In the genomic region with DNA sequence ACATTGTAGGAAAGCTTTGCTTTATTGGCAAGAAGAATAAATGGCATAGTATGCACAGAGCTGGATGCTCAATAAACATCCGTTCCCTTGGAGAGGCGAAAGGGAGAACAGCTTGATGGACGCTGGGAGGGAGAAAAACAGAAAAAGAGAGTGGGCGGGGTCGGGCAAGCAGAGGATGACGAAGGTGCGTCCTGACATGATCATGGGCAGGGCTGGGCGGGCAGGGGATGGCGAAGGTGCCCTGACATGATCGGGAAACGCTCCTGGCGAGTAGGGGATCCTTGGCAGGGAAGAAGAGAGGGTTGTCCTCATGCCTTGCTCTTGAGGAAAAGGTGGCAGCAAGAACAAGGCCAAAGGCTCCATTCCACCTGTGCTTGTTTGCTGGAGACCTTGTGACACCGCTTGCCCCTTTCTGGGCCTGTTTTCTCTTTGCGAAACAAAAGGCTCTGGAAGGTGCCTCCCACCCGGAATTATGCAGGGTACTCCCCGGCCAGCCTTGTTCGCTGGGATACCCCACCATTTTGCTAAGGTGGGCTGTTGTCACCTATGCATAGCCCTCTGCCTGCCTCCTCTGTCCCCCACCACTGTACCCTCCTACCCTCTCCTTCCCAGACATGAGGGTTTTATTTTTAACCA, we compare ENCODE assay signal across 15 cellular contexts. TPM values are rescaled to one million over a fixed set of nuclear protein-coding genes. Genes with fewer than 3 reads are reported as not detected.
DNase-seq lines count a peak whose midpoint lies in the region; ATAC-seq and TF ChIP-seq lines count a peak whose summit lies in the region.
"Had no signal": no experiment of that assay in that cellular context is flagged by ENCODE, and none has a peak within 500 bp of the region (broad histone marks: within the 10 kb centered on the region; RNA-seq: fewer than 3 reads in every experiment).

No MANE protein-coding gene starts in this region.

- TF ChIP-seq CTCF in activated CD8-positive, alpha-beta T cell treated with anti-CD3 and anti-CD28 coated beads for 36 hours (IDR thresholded peaks at IDR 0.05), result no peak
- TF ChIP-seq CTCF in colonic mucosa (IDR thresholded peaks at IDR 0.05), result no peak
- TF ChIP-seq CTCF in nephron progenitor cell (IDR thresholded peaks at IDR 0.05), result no peak

- H3K27me3 ChIP-seq in colonic mucosa, result no peaks in the 10 kb centered on the region

- DNase-seq in activated CD8-positive, alpha-beta T cell treated with anti-CD3 and anti-CD28 coated beads, Interleukin-2, amount 10 ng/mL, durations not matched to agents 7 days and 5 days, result no peak
- DNase-seq in activated CD8-positive, alpha-beta T cell treated with anti-CD3 and anti-CD28 coated beads for 36 hours, result no peak
- DNase-seq in colonic mucosa (peak; percentile 79), nephron progenitor cell (no peak), activated gamma-delta T cell treated with Interleukin-2 at 50 U/mL for 16 hours (no peak)
- no peak for DNase-seq in activated CD4-positive, alpha-beta T cell treated with anti-CD3 and anti-CD28 coated beads, Interleukin-2, amount 10 ng/mL, durations not matched to agents 7 days and 5 days
- DNase-seq: activated CD4-positive, alpha-beta T cell treated with anti-CD3 and anti-CD28 coated beads, Interleukin-2, amount 10 ng/mL, durations not matched to agents 24 days and 14 days; DMS 273 treated with DMSO at 0.1 percent for 48 hours; NCI-H146; occipital lobe; stimulated activated naive CD4-positive, alpha-beta T cell had no signal

- peak overlapping the region; percentile 10 for H3K27ac Mint-ChIP-seq in activated CD8-positive, alpha-beta T cell treated with anti-CD3 and anti-CD28 coated beads, Interleukin-2, amount 10 ng/mL, durations not matched to agents 7 days and 5 days
- H3K27ac Mint-ChIP-seq in activated CD8-positive, alpha-beta T cell treated with anti-CD3 and anti-CD28 coated beads for 36 hours, result no peak overlapping the region
- peak overlapping the region; percentile 8 for H3K27ac Mint-ChIP-seq in nephron progenitor cell
- H3K27ac Mint-ChIP-seq in activated CD4-positive, alpha-beta T cell treated with anti-CD3 and anti-CD28 coated beads, Interleukin-2, amount 10 ng/mL, durations not matched to agents 7 days and 5 days, result no peak overlapping the region
- H3K27ac Mint-ChIP-seq: activated CD4-positive, alpha-beta T cell treated with anti-CD3 and anti-CD28 coated beads, Interleukin-2, amount 10 ng/mL, durations not matched to agents 24 days and 14 days had no signal

- H3K36me3 ChIP-seq in colonic mucosa, result no peaks in the 10 kb centered on the region
- no peaks in the 10 kb centered on the region for H3K36me3 ChIP-seq in urinary bladder (ENCODE audit: insufficient read depth)
- H3K36me3 ChIP-seq: HAP-1 had no signal

- H3K27me3 Mint-ChIP-seq in activated CD8-positive, alpha-beta T cell treated with anti-CD3 and anti-CD28 coated beads, Interleukin-2, amount 10 ng/mL, durations not matched to agents 7 days and 5 days (ENCODE audit: low read depth), result peaks cover 2% of the 10 kb centered on the region
- H3K27me3 Mint-ChIP-seq in activated CD8-positive, alpha-beta T cell treated with anti-CD3 and anti-CD28 coated beads for 36 hours, result peaks cover 3% of the 10 kb centered on the region
- peaks cover 18% of the 10 kb centered on the region for H3K27me3 Mint-ChIP-seq in nephron progenitor cell (ENCODE audit: low read depth, poor library complexity)
- no peaks in the 10 kb centered on the region for H3K27me3 Mint-ChIP-seq in activated CD4-positive, alpha-beta T cell treated with anti-CD3 and anti-CD28 coated beads, Interleukin-2, amount 10 ng/mL, durations not matched to agents 7 days and 5 days
- H3K27me3 Mint-ChIP-seq: activated CD4-positive, alpha-beta T cell treated with anti-CD3 and anti-CD28 coated beads, Interleukin-2, amount 10 ng/mL, durations not matched to agents 24 days and 14 days; central memory CD8-positive, alpha-beta T cell had no signal

- no peaks in the 10 kb centered on the region for H3K36me3 Mint-ChIP-seq in activated CD8-positive, alpha-beta T cell treated with anti-CD3 and anti-CD28 coated beads, Interleukin-2, amount 10 ng/mL, durations not matched to agents 7 days and 5 days (ENCODE audit: low read depth)
- H3K36me3 Mint-ChIP-seq in activated CD8-positive, alpha-beta T cell treated with anti-CD3 and anti-CD28 coated beads for 36 hours (ENCODE audit: low read depth), result no peaks in the 10 kb centered on the region
- H3K36me3 Mint-ChIP-seq in nephron progenitor cell (ENCODE audit: low read depth), result no peaks in the 10 kb centered on the region
- no peaks in the 10 kb centered on the region for H3K36me3 Mint-ChIP-seq in activated CD4-positive, alpha-beta T cell treated with anti-CD3 and anti-CD28 coated beads, Interleukin-2, amount 10 ng/mL, durations not matched to agents 7 days and 5 days (ENCODE audit: low read depth)

- ATAC-seq in activated CD8-positive, alpha-beta T cell treated with anti-CD3 and anti-CD28 coated beads, Interleukin-2, amount 10 ng/mL, durations not matched to agents 7 days and 5 days, result no peak
- no peak for ATAC-seq in activated CD8-positive, alpha-beta T cell treated with anti-CD3 and anti-CD28 coated beads for 36 hours
- ATAC-seq in GM21619 (IDR thresholded peaks at IDR 0.05; ENCODE audit: unreplicated experiment), result no peak

- POLR2A ChIA-PET in activated CD8-positive, alpha-beta T cell treated with anti-CD3 and anti-CD28 coated beads, Interleukin-2, amount 10 ng/mL, durations not matched to agents 7 days and 5 days (lab: Charles Lee), result interaction anchor here (0.6 kb wide), 2 partner anchors 43 to 1646 kb away, joined by 3 to 4 read pairs; no protein-coding TSS in a partner anchor
- POLR2A ChIA-PET in activated CD8-positive, alpha-beta T cell treated with anti-CD3 and anti-CD28 coated beads for 36 hours (lab: Charles Lee), result no interaction called here
- POLR2A ChIA-PET in activated CD4-positive, alpha-beta T cell treated with anti-CD3 and anti-CD28 coated beads, Interleukin-2, amount 10 ng/mL, durations not matched to agents 7 days and 5 days (lab: Charles Lee), result no interaction called here

- no peaks in the 10 kb centered on the region for H3K9me3 Mint-ChIP-seq in activated CD8-positive, alpha-beta T cell treated with anti-CD3 and anti-CD28 coated beads, Interleukin-2, amount 10 ng/mL, durations not matched to agents 7 days and 5 days (ENCODE audit: insufficient read depth)
- no peaks in the 10 kb centered on the region for H3K9me3 Mint-ChIP-seq in activated CD8-positive, alpha-beta T cell treated with anti-CD3 and anti-CD28 coated beads for 36 hours
- H3K9me3 Mint-ChIP-seq in nephron progenitor cell, result peaks cover 9% of the 10 kb centered on the region
- H3K9me3 Mint-ChIP-seq in activated CD4-positive, alpha-beta T cell treated with anti-CD3 and anti-CD28 coated beads, Interleukin-2, amount 10 ng/mL, durations not matched to agents 7 days and 5 days, result no peaks in the 10 kb centered on the region
- H3K9me3 Mint-ChIP-seq: activated CD4-positive, alpha-beta T cell treated with anti-CD3 and anti-CD28 coated beads, Interleukin-2, amount 10 ng/mL, durations not matched to agents 24 days and 14 days; central memory CD8-positive, alpha-beta T cell had no signal

- CTCF ChIA-PET in activated CD8-positive, alpha-beta T cell treated with anti-CD3 and anti-CD28 coated beads, Interleukin-2, amount 10 ng/mL, durations not matched to agents 7 days and 5 days (lab: Charles Lee), result no interaction called here
- CTCF ChIA-PET in activated CD8-positive, alpha-beta T cell treated with anti-CD3 and anti-CD28 coated beads for 36 hours (lab: Charles Lee), result no interaction called here
- CTCF ChIA-PET in activated CD4-positive, alpha-beta T cell treated with anti-CD3 and anti-CD28 coated beads, Interleukin-2, amount 10 ng/mL, durations not matched to agents 7 days and 5 days (lab: Charles Lee), result interaction anchor here (0.8 to 1.6 kb wide), 2 partner anchors 9 to 56 kb away, joined by 4 read pairs; no protein-coding TSS in a partner anchor

- peak overlapping the region; percentile 80 for H3K27ac ChIP-seq in colonic mucosa
- H3K27ac ChIP-seq in urinary bladder (ENCODE audit: low read depth), result peak overlapping the region; percentile 47

- 58% methylated on average over 17 of the region's 17 CpGs for WGBS in urinary bladder

- H3K9me3 ChIP-seq in colonic mucosa, result no peaks in the 10 kb centered on the region
- H3K9me3 ChIP-seq: HAP-1 had no signal

- H3K4me1 Mint-ChIP-seq in activated CD8-positive, alpha-beta T cell treated with anti-CD3 and anti-CD28 coated beads, Interleukin-2, amount 10 ng/mL, durations not matched to agents 7 days and 5 days (ENCODE audit: low read depth), result peaks cover 19% of the 10 kb centered on the region
- peaks cover 6% of the 10 kb centered on the region for H3K4me1 Mint-ChIP-seq in activated CD8-positive, alpha-beta T cell treated with anti-CD3 and anti-CD28 coated beads for 36 hours (ENCODE audit: low read depth)
- H3K4me1 Mint-ChIP-seq in nephron progenitor cell, result peaks cover 63% of the 10 kb centered on the region
- peaks cover 20% of the 10 kb centered on the region for H3K4me1 Mint-ChIP-seq in activated CD4-positive, alpha-beta T cell treated with anti-CD3 and anti-CD28 coated beads, Interleukin-2, amount 10 ng/mL, durations not matched to agents 7 days and 5 days
- H3K4me1 Mint-ChIP-seq: central memory CD8-positive, alpha-beta T cell had no signal

- H3K4me3 ChIP-seq in colonic mucosa, result no peak overlapping the region
- no peak overlapping the region for H3K4me3 ChIP-seq in urinary bladder (ENCODE audit: low read depth, low read length)
- H3K4me3 ChIP-seq: HAP-1 had no signal

- peaks cover 31% of the 10 kb centered on the region for H3K4me1 ChIP-seq in colonic mucosa
- H3K4me1 ChIP-seq in urinary bladder (ENCODE audit: insufficient read depth), result no peaks in the 10 kb centered on the region

- peak overlapping the region in 1 of 2 donors; percentile 59 for H3K9ac ChIP-seq in colonic mucosa (ENCODE audit: low read depth in 2 of 2, low read length in 2 of 2)

- H3K4me3 Mint-ChIP-seq in activated CD8-positive, alpha-beta T cell treated with anti-CD3 and anti-CD28 coated beads, Interleukin-2, amount 10 ng/mL, durations not matched to agents 7 days and 5 days, result no peak overlapping the region
- H3K4me3 Mint-ChIP-seq in activated CD8-positive, alpha-beta T cell treated with anti-CD3 and anti-CD28 coated beads for 36 hours, result no peak overlapping the region
- H3K4me3 Mint-ChIP-seq in nephron progenitor cell, result peak overlapping the region; percentile 27
- no peak overlapping the region for H3K4me3 Mint-ChIP-seq in activated CD4-positive, alpha-beta T cell treated with anti-CD3 and anti-CD28 coated beads, Interleukin-2, amount 10 ng/mL, durations not matched to agents 7 days and 5 days
- H3K4me3 Mint-ChIP-seq: activated CD4-positive, alpha-beta T cell treated with anti-CD3 and anti-CD28 coated beads, Interleukin-2, amount 10 ng/mL, durations not matched to agents 24 days and 14 days; central memory CD8-positive, alpha-beta T cell had no signal

- intact Hi-C loops in activated CD8-positive, alpha-beta T cell treated with anti-CD3 and anti-CD28 coated beads for 36 hours (cut with micrococcal nuclease), result no loop called here
- intact Hi-C loops in colonic mucosa (cut with DNase I), result no loop called here

RNA-seq across cellular contexts. Expression of a gene that starts 21.1 kb away (rescaled TPM):
- total RNA-seq in activated CD8-positive, alpha-beta T cell treated with anti-CD3 and anti-CD28 coated beads, Interleukin-2, amount 10 ng/mL, durations not matched to agents 7 days and 5 days, result 10 to 100 TPM; 34.5 to 35.6 TPM
- 10 to 100 TPM; 36.2 to 37.7 TPM for total RNA-seq in activated CD8-positive, alpha-beta T cell treated with anti-CD3 and anti-CD28 coated beads for 36 hours
- total RNA-seq in colonic mucosa (10 to 100 TPM; 18.3 to 27.1 TPM), urinary bladder (26.4 TPM)
- polyA plus RNA-seq in urinary bladder, result 65.3 TPM
- 10 to 100 TPM; 26.0 to 29.9 TPM for total RNA-seq in activated CD4-positive, alpha-beta T cell treated with anti-CD3 and anti-CD28 coated beads, Interleukin-2, amount 10 ng/mL, durations not matched to agents 7 days and 5 days

Comparison
In these comparisons a context has a peak if more than half of its experiments do, and no peak if none do; other contexts are left out.
1. H3K27ac Mint-ChIP-seq: peak in activated CD8-positive, alpha-beta T cell treated with anti-CD3 and anti-CD28 coated beads, Interleukin-2, amount 10 ng/mL, durations not matched to agents 7 days and 5 days (single experiment) and nephron progenitor cell (single experiment); none in activated CD8-positive, alpha-beta T cell treated with anti-CD3 and anti-CD28 coated beads for 36 hours (single experiment) and activated CD4-positive, alpha-beta T cell treated with anti-CD3 and anti-CD28 coated beads, Interleukin-2, amount 10 ng/mL, durations not matched to agents 7 days and 5 days (single experiment).